Comparison of ENCODE assay signal across 9 cellular contexts in the genomic region with DNA sequence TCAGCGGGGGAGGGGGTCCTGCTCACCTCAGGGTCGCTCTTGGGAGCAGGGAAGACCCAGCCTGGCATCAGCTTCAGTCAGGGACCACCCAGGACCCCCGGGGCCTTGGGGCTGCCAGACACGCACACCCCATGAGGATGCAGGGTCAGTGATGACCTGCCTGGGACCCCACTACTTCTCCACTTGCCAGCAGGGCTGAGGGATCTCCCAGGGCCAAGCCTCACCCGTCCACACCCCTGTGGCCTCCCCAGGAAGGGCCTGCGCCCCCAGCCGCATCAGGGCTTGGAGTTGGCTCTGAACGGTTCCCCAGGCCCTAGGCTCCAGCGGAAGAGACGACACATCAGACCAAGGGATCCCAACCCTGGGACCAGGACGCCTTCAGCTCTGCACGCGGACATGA.
"Had no signal": no experiment of that assay in that cellular context is flagged by ENCODE, and none has a peak within 500 bp of the region (broad histone marks: within the 10 kb centered on the region; RNA-seq: fewer than 3 reads in every experiment).

No MANE protein-coding gene starts in this region.

- H3K9me3 Mint-ChIP-seq: IgD-negative memory B cell had no signal

- ATAC-seq: HCT116 had no signal

- H3K4me1 ChIP-seq: HAP-1 had no signal

- H3K27me3 Mint-ChIP-seq: IgD-negative memory B cell had no signal

- H3K27ac ChIP-seq: GM23248, HL-60 had no signal

- H3K27ac Mint-ChIP-seq: HFFc6 had no signal

- H2AFZ ChIP-seq: GM23248 had no signal

- DNase-seq: GM23248, GOT3, H7, HFFc6, KBM-7 had no signal

- H3K9me3 ChIP-seq: HAP-1 had no signal

- H3K4me1 Mint-ChIP-seq: IgD-negative memory B cell had no signal

- H3K9ac ChIP-seq: GM23248 had no signal

- H3K36me3 ChIP-seq: HAP-1 had no signal

- H3K4me3 ChIP-seq: GM23248, HAP-1 had no signal

- H3K4me3 Mint-ChIP-seq: HFFc6, IgD-negative memory B cell had no signal
